ENCODE assay signal across 10 cellular contexts in genomic region chr4:128917781-128918180, GRCh38.
DNase-seq lines count a peak whose midpoint lies in the region; ATAC-seq, FAIRE-seq and TF ChIP-seq lines count a peak whose summit lies in the region.
"Had no signal": no experiment of that assay in that cellular context is flagged by ENCODE, and none has a peak within 500 bp of the region (broad histone marks: within the 10 kb centered on the region; RNA-seq: fewer than 3 reads in every experiment).

No MANE protein-coding gene starts in this region.

- ATAC-seq in GM18867 (IDR thresholded peaks at IDR 0.05; ENCODE audit: unreplicated experiment) (peak; percentile 82), GM21717 (IDR thresholded peaks at IDR 0.05; ENCODE audit: unreplicated experiment) (peak; percentile 80), HG03460 (IDR thresholded peaks at IDR 0.05; ENCODE audit: unreplicated experiment) (peak; percentile 67), natural killer cell (peak; percentile 28 to 53 (median 49))

- TF ChIP-seq POLR2A in transverse colon (IDR thresholded peaks at IDR 0.05): no peak

- H3K36me3 ChIP-seq in kidney (ENCODE audit: control insufficient read depth in 1 of 2, insufficient read depth in 2 of 2, low read length in 2 of 2) (no peaks in the 10 kb centered on the region), transverse colon (no peaks in the 10 kb centered on the region)

- H3K27me3 Mint-ChIP-seq in natural killer cell (ENCODE audit: low read depth in 2 of 2): no peaks in the 10 kb centered on the region
- H3K27me3 Mint-ChIP-seq: activated naive CD8-positive, alpha-beta T cell had no signal

- WGBS in transverse colon (ENCODE audit: low coverage in 1 of 2), 2 donors: 47% methylated on average over 2 of the region's 2 CpGs; no CpG with 5 or more reads in 1 of the 2 donors

- intact Hi-C loops in natural killer cell (cut with micrococcal nuclease) (loop anchor here (2.0 kb wide), 3 partner anchors 63 to 175 kb away; partner anchors contain the start of gene SCLT1), kidney (cut with DNase I) (no loop called here), transverse colon (cut with DNase I; ENCODE audit: low total_unique reads) (no loop called here)

- no peak overlapping the region for H3K9ac ChIP-seq in kidney (ENCODE audit: low read length in 2 of 2)

- peaks cover 66 to 69% of the 10 kb centered on the region in 2 donors for H3K4me1 Mint-ChIP-seq in natural killer cell

- no peak for DNase-seq in natural killer cell
- DNase-seq in coronary artery (ENCODE audit: low spot score): no peak
- no peak for DNase-seq in kidney
- no peak for DNase-seq in transverse colon
- DNase-seq: stimulated activated CD4-positive, alpha-beta T cell treated with anti-CD3 and anti-CD28 coated beads, Interleukin-1b, Interleukin-23, amount 100 ng/mL, for 48 hours had no signal

- no peak overlapping the region for H3K4me3 ChIP-seq in coronary artery
- H3K4me3 ChIP-seq in kidney (ENCODE audit: low read length in 2 of 2): no peak overlapping the region
- H3K4me3 ChIP-seq in transverse colon: no peak overlapping the region
- H3K4me3 ChIP-seq: SK-N-MC had no signal

- H3K9me3 Mint-ChIP-seq in natural killer cell: no peaks in the 10 kb centered on the region

- TF ChIP-seq EP300 in transverse colon (IDR thresholded peaks at IDR 0.05; ENCODE audit: low read depth): no peak

- in situ Hi-C loops in transverse colon (cut with MboI; ENCODE audit: low pct_ligation_motif_present in 1 of 4, low pct_unique_long_range_greater_than_20kb in 1 of 4, low sequenced_read_pairs in 3 of 4): no loop called here

- peak overlapping the region; percentile 79 for H3K4me3 Mint-ChIP-seq in natural killer cell
- H3K4me3 Mint-ChIP-seq: activated naive CD8-positive, alpha-beta T cell had no signal

- H3K9me3 ChIP-seq in kidney (ENCODE audit: control insufficient read depth in 1 of 2, low read length in 2 of 2) (no peaks in the 10 kb centered on the region), transverse colon (no peaks in the 10 kb centered on the region)

- H3K4me1 ChIP-seq in kidney (ENCODE audit: control insufficient read depth in 1 of 2, insufficient read depth in 1 of 2, low read depth in 1 of 2, low read length in 2 of 2): no peaks in the 10 kb centered on the region
- H3K4me1 ChIP-seq in transverse colon: no peaks in the 10 kb centered on the region

- H3K36me3 Mint-ChIP-seq in natural killer cell: no peaks in the 10 kb centered on the region

- H3K27ac Mint-ChIP-seq in natural killer cell: peak overlapping the region; percentile 73 to 90
- H3K27ac Mint-ChIP-seq: activated naive CD8-positive, alpha-beta T cell had no signal

- no peaks in the 10 kb centered on the region for H3K27me3 ChIP-seq in transverse colon

- FAIRE-seq in kidney (lab: Jason Lieb, UNC): no peak

- TF ChIP-seq CTCF in natural killer cell (IDR thresholded peaks at IDR 0.05) (no peak), coronary artery (IDR thresholded peaks at IDR 0.05) (no peak), kidney (IDR thresholded peaks at IDR 0.05; ENCODE audit: borderline replicate concordance, extremely low read depth, insufficient read depth) (no peak), transverse colon (IDR thresholded peaks at IDR 0.05) (no peak)

- no peak overlapping the region for H3K27ac ChIP-seq in coronary artery
- no peak overlapping the region for H3K27ac ChIP-seq in kidney (ENCODE audit: low read depth in 2 of 2, low read length in 2 of 2)
- no peak overlapping the region for H3K27ac ChIP-seq in transverse colon
- H3K27ac ChIP-seq: SK-N-MC had no signal
